ENCODE assay signal across 14 cellular contexts in genomic region chr9:18379073-18379811, GRCh38.
DNase-seq lines count a peak whose midpoint lies in the region; ATAC-seq and TF ChIP-seq lines count a peak whose summit lies in the region.
"Had no signal": no experiment of that assay in that cellular context is flagged by ENCODE, and none has a peak within 500 bp of the region (broad histone marks: within the 10 kb centered on the region; RNA-seq: fewer than 3 reads in every experiment).

No MANE protein-coding gene starts in this region.

- no peak overlapping the region for H3K18ac ChIP-seq in neuronal stem cell (ENCODE audit: low read length)

- in situ Hi-C loops in GM23248 (cut with MboI), result no loop called here

- no peak overlapping the region for H3K14ac ChIP-seq in neuronal stem cell (ENCODE audit: low read length)

- intact Hi-C loops in PC-9 (cut with micrococcal nuclease; ENCODE audit: unreplicated experiment), result no loop called here

- H3K4me1 ChIP-seq in GM23248 (ENCODE audit: insufficient read depth) (peaks cover 20% of the 10 kb centered on the region), PC-9 (replicated peaks; ENCODE audit: insufficient read depth) (peaks cover 15% of the 10 kb centered on the region), neuronal stem cell (ENCODE audit: control insufficient read depth in 2 of 2, insufficient read depth in 1 of 2, low read depth in 1 of 2, low read length in 2 of 2) (peaks cover 1 to 5% of the 10 kb centered on the region in 2 donors)
- H3K4me1 ChIP-seq: body of pancreas, right lobe of liver had no signal

- H2AFZ ChIP-seq in GM23248 (peak overlapping the region; percentile 27; the same call in 1 of the 2 replicates), PC-9 (peak overlapping the region; percentile 73), neuronal stem cell (ENCODE audit: low read length) (peak overlapping the region; percentile 33)

- POLR2A ChIA-PET in PC-9 (lab: Charles Lee; ENCODE audit: unreplicated experiment), result no interaction called here

- H3F3A ChIP-seq in GM23248 (ENCODE audit: insufficient read depth) (no peaks in the 10 kb centered on the region; the same call in 1 of the 2 replicates), PC-9 (ENCODE audit: insufficient read depth, low read depth) (peaks cover 3% of the 10 kb centered on the region; the same call in 1 of the 2 replicates)

- no peaks in the 10 kb centered on the region for H3K79me1 ChIP-seq in neuronal stem cell (ENCODE audit: low read depth, low read length)

- H2BK5ac ChIP-seq in neuronal stem cell (ENCODE audit: low read length), result no peak overlapping the region

- H4K8ac ChIP-seq in neuronal stem cell (ENCODE audit: low read depth, low read length), result no peak overlapping the region

- H3K23ac ChIP-seq in neuronal stem cell (ENCODE audit: low read depth, low read length, poor library complexity), result no peak overlapping the region

- H2BK120ac ChIP-seq in neuronal stem cell (ENCODE audit: low read depth, low read length), result no peak overlapping the region

- H3K4me3 ChIP-seq in GM23248, result no peak overlapping the region
- H3K4me3 ChIP-seq in PC-9, result no peak overlapping the region
- H3K4me3 ChIP-seq in epithelial cell of esophagus (ENCODE audit: low read length), result no peak overlapping the region
- no peak overlapping the region for H3K4me3 ChIP-seq in neuronal stem cell (ENCODE audit: low read length in 2 of 2)
- H3K4me3 ChIP-seq in H7 (ENCODE audit: insufficient read depth, low read depth, low read length), result no peak overlapping the region
- H3K4me3 ChIP-seq: body of pancreas, right lobe of liver had no signal

- H3K27ac ChIP-seq in GM23248 (0 out of 2 replicates have a peak overlapping the region, but pooled peaks have one; percentile 23), PC-9 (peak overlapping the region; percentile 85), neuronal stem cell (replicated peaks; ENCODE audit: low read length) (no peak overlapping the region)
- H3K27ac ChIP-seq: body of pancreas, right lobe of liver had no signal

- H3K9me3 ChIP-seq in GM23248 (ENCODE audit: low read depth), result no peaks in the 10 kb centered on the region
- H3K9me3 ChIP-seq in PC-9 (ENCODE audit: insufficient read depth, low read depth), result no peaks in the 10 kb centered on the region
- H3K9me3 ChIP-seq in neuronal stem cell (replicated peaks in 1 of 2; ENCODE audit: control insufficient read depth in 2 of 2, insufficient read depth in 1 of 2, low read depth in 1 of 2, low read length in 2 of 2), result no peaks in the 10 kb centered on the region
- H3K9me3 ChIP-seq: body of pancreas, right lobe of liver had no signal

- H4K91ac ChIP-seq in neuronal stem cell (ENCODE audit: low read depth, low read length, poor library complexity), result no peak overlapping the region

- no peak overlapping the region for H3K4ac ChIP-seq in neuronal stem cell (ENCODE audit: low read length)

- no peak overlapping the region for H2BK15ac ChIP-seq in neuronal stem cell (ENCODE audit: low read length)

- H3K79me2 ChIP-seq in GM23248 (ENCODE audit: insufficient read depth) (no peaks in the 10 kb centered on the region), PC-9 (ENCODE audit: low read depth) (no peaks in the 10 kb centered on the region)

- no peak overlapping the region for H3K9ac ChIP-seq in GM23248
- H3K9ac ChIP-seq in neuronal stem cell (ENCODE audit: low read depth, low read length, poor library complexity), result no peak overlapping the region

- ATAC-seq in HG02884 (IDR thresholded peaks at IDR 0.05; ENCODE audit: unreplicated experiment), result no peak
- ATAC-seq: body of pancreas, right lobe of liver had no signal

- H3K36me3 ChIP-seq in GM23248 (ENCODE audit: low read depth), result no peaks in the 10 kb centered on the region
- H3K36me3 ChIP-seq in PC-9 (ENCODE audit: low read depth), result no peaks in the 10 kb centered on the region
- no peaks in the 10 kb centered on the region for H3K36me3 ChIP-seq in neuronal stem cell (replicated peaks in 1 of 2; ENCODE audit: control insufficient read depth in 2 of 2, insufficient read depth in 2 of 2, low read length in 2 of 2)
- no peaks in the 10 kb centered on the region for H3K36me3 ChIP-seq in H7 (replicated peaks; ENCODE audit: control insufficient read depth, insufficient read depth, low read length)
- H3K36me3 ChIP-seq: right lobe of liver had no signal

- no peaks in the 10 kb centered on the region for H3K27me3 ChIP-seq in GM23248 (replicated peaks; ENCODE audit: insufficient read depth)
- H3K27me3 ChIP-seq in PC-9 (ENCODE audit: insufficient read depth, low read depth), result no peaks in the 10 kb centered on the region
- H3K27me3 ChIP-seq in neuronal stem cell (ENCODE audit: control insufficient read depth in 3 of 3, insufficient read depth in 3 of 3, low read depth in 1 of 3, low read length in 3 of 3), result no peaks in the 10 kb centered on the region
- H3K27me3 ChIP-seq in H7 (ENCODE audit: control insufficient read depth, insufficient read depth, low read length), result no peaks in the 10 kb centered on the region
- H3K27me3 ChIP-seq: body of pancreas, right lobe of liver had no signal

- H3K4me2 ChIP-seq in GM23248 (ENCODE audit: unreplicated experiment) (peak overlapping the region; percentile 19), PC-9 (peak overlapping the region; percentile 32; the same call in 1 of the 2 replicates), neuronal stem cell (ENCODE audit: insufficient read depth, low read length, poor library complexity, severe bottlenecking) (no peak overlapping the region)

- DNase-seq in GM23248 (peak; percentile 73), PC-9 (peak; percentile 12 to 59), epithelial cell of esophagus (ENCODE audit: low read depth) (peak; percentile 90), neuronal stem cell (ENCODE audit: low spot score) (no peak), H7 (no peak), activated T-cell treated with anti-CD3 and anti-CD28 coated beads for 4 hours (no peak), NAMALWA (ENCODE audit: low spot score) (no peak)
- DNase-seq: activated CD8-positive, alpha-beta memory T cell treated with anti-CD3 and anti-CD28 coated beads, Interleukin-2, amount 50 U/mL, for 4 hours; body of pancreas; DMS 273 treated with DMSO at 0.1 percent for 48 hours; midbrain; NCI-H1436; right lobe of liver had no signal

- WGBS in GM23248 (ENCODE audit: low coverage in 1 of 2, low lambda C conversion rate in 2 of 2, missing lambda C conversion rate in 2 of 2), 2 experiments, result 56 to 57% methylated on average over 5 of the region's 5 CpGs
- WGBS in neuronal stem cell (ENCODE audit: extremely low coverage in 2 of 2, insufficient read length in 2 of 2, insufficient replicate concordance in 1 of 2), 2 donors, result no CpG with 5 or more reads among the region's 5 CpGs

- CTCF ChIA-PET in PC-9 (lab: Charles Lee), result no interaction called here

- H4K20me1 ChIP-seq in GM23248 (ENCODE audit: insufficient read depth) (no peaks in the 10 kb centered on the region), PC-9 (ENCODE audit: insufficient read depth) (no peaks in the 10 kb centered on the region)

- H2BK12ac ChIP-seq in neuronal stem cell (ENCODE audit: low read length), result no peak overlapping the region

- no TSS peak for BruUV-seq in PC-9 (replicated peaks; lab: Mats Ljungman, UMichigan)

- H3K9me2 ChIP-seq in GM23248 (ENCODE audit: insufficient read depth), result no peaks in the 10 kb centered on the region
- H3K9me2 ChIP-seq in PC-9 (ENCODE audit: insufficient read depth), result no peaks in the 10 kb centered on the region

- no peak overlapping the region for H2AK5ac ChIP-seq in neuronal stem cell (ENCODE audit: low read depth, low read length)

- TF ChIP-seq CTCF in PC-9 (conservative IDR thresholded peaks at IDR 0.05), result no peak
- TF ChIP-seq CTCF in epithelial cell of esophagus (IDR thresholded peaks at IDR 0.05; ENCODE audit: insufficient read depth, low read depth, low read length, missing control alignments), result no peak

Comparison
In these comparisons a context has a peak if more than half of its experiments do, and no peak if none do; other contexts are left out.
1. DNase-seq: peak in GM23248 (single experiment), PC-9 (2 of 2) and epithelial cell of esophagus (single experiment); none in neuronal stem cell (single experiment), H7 (single experiment), activated T-cell treated with anti-CD3 and anti-CD28 coated beads for 4 hours (single experiment) and NAMALWA (single experiment).
2. Peak in every context shown above with its lines, with median percentiles within 50 percentile points of each other: H2AFZ ChIP-seq.